11 cellular contexts compared by ENCODE assay signal in genomic region chr10:110487411-110488123, GRCh38.
DNase-seq lines count a peak whose midpoint lies in the region; TF ChIP-seq lines count a peak whose summit lies in the region.
"Had no signal": no experiment of that assay in that cellular context is flagged by ENCODE, and none has a peak within 500 bp of the region (broad histone marks: within the 10 kb centered on the region; RNA-seq: fewer than 3 reads in every experiment).

No MANE protein-coding gene starts in this region.

- DNase-seq in DMS53 treated with DMSO at 0.1 percent for 48 hours (lab: John Stamatoyannopoulos, UW; ENCODE audit: unreplicated experiment) (peak; percentile 27), choroid plexus epithelial cell (ENCODE audit: low read depth) (peak; percentile 18), NOMO-1 treated with DMSO at 0.1 percent for 48 hours (lab: John Stamatoyannopoulos, UW; ENCODE audit: unreplicated experiment) (no peak), medulla oblongata (ENCODE audit: extremely low spot score) (no peak), NCI-H146 treated with DMSO at 0.1 percent for 48 hours (lab: John Stamatoyannopoulos, UW; ENCODE audit: unreplicated experiment) (no peak)
- no peak for DNase-seq in effector CD8-positive, alpha-beta T cell (lab: John Stamatoyannopoulos, UW)
- DNase-seq: activated T-cell treated with anti-CD3 and anti-CD28 coated beads, Interleukin-2, amount 50 U/mL, for 4 hours; MG63 had no signal

- H3K27ac ChIP-seq in HUES6 (ENCODE audit: low read depth, low read length): peak overlapping the region; percentile 51
- H3K27ac ChIP-seq: thoracic aorta had no signal

- H3K4me3 Mint-ChIP-seq in nephron: peak overlapping the region in 2 of 3 experiments; percentile 11 to 31
- H3K4me3 Mint-ChIP-seq: activated T-cell treated with anti-CD3 and anti-CD28 coated beads, Interleukin-2, amount 50 U/mL, for 4 hours had no signal

- H3K36me3 ChIP-seq in HUES6 (ENCODE audit: control insufficient read depth, insufficient read depth, low read length): no peaks in the 10 kb centered on the region
- H3K36me3 ChIP-seq: MG63, thoracic aorta had no signal

- H3K27me3 ChIP-seq in HUES6 (ENCODE audit: control insufficient read depth, insufficient read depth, low read length): no peaks in the 10 kb centered on the region
- H3K27me3 ChIP-seq: MG63 had no signal

- peak overlapping the region; percentile 30; the same call in 1 of the 2 replicates for H3K4me3 ChIP-seq in HUES6 (ENCODE audit: low read depth, low read length)
- no peak overlapping the region for H3K4me3 ChIP-seq in choroid plexus epithelial cell (ENCODE audit: low read depth, low read length)
- H3K4me3 ChIP-seq: MG63, thoracic aorta had no signal

- peaks cover 15% of the 10 kb centered on the region for H3K27me3 Mint-ChIP-seq in nephron (ENCODE audit: low read depth)

- H3K9me3 Mint-ChIP-seq in nephron: no peaks in the 10 kb centered on the region
- H3K9me3 Mint-ChIP-seq: activated T-cell treated with anti-CD3 and anti-CD28 coated beads, Interleukin-2, amount 50 U/mL, for 4 hours had no signal

- H3K9ac ChIP-seq in HUES6 (ENCODE audit: low read length): peak overlapping the region; percentile 31

- peak overlapping the region in 2 of 3 experiments; percentile 34 to 74 for H3K27ac Mint-ChIP-seq in nephron

- H3K36me3 Mint-ChIP-seq in nephron (ENCODE audit: low read depth): no peaks in the 10 kb centered on the region

- no peaks in the 10 kb centered on the region for H3K9me3 ChIP-seq in HUES6 (ENCODE audit: control insufficient read depth, insufficient read depth, low read depth, low read length)
- H3K9me3 ChIP-seq: MG63, thoracic aorta had no signal

- peaks cover 35% of the 10 kb centered on the region for H3K4me1 ChIP-seq in HUES6 (ENCODE audit: control insufficient read depth, insufficient read depth, low read length)

- H3K4me1 Mint-ChIP-seq in nephron: peaks cover 26% of the 10 kb centered on the region

- TF ChIP-seq CTCF in choroid plexus epithelial cell (conservative IDR thresholded peaks at IDR 0.05; ENCODE audit: low read depth, low read length) (no peak), nephron (IDR thresholded peaks at IDR 0.05; ENCODE audit: unreplicated experiment in 3 of 3) (no peak)

Comparison
In these comparisons a context has a peak if more than half of its experiments do, and no peak if none do; other contexts are left out.
1. DNase-seq: peak in DMS53 treated with DMSO at 0.1 percent for 48 hours (single experiment) and choroid plexus epithelial cell (single experiment); none in NOMO-1 treated with DMSO at 0.1 percent for 48 hours (single experiment), medulla oblongata (single experiment), NCI-H146 treated with DMSO at 0.1 percent for 48 hours (single experiment) and effector CD8-positive, alpha-beta T cell (single experiment).